1 cellular context compared by ENCODE assay signal in the genomic region with DNA sequence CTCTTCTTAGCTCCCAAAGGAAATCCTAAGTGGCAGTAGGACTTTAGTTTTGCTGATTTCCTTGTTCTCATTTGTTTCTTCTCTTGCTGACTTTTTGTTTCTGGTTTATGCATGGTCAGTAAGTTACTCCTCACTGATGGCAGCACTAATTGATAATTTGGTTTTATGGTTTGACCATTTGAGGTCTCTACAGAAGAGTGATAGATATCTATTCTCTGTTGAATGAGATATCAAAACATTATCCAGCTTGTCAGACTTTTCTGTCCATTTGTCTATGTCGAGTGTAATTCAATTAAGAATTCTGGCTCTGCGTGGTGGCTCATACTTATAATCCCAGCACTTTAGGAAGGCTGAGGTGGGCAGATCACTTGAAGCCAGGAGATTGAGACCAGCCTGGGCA.
TF ChIP-seq lines count a peak whose summit lies in the region.

No MANE protein-coding gene starts in this region.

TF ChIP-seq in WTC11, 78 proteins besides CTCF, POLR2A, EP300 and RAD21 (continued from another document):
- TF ChIP-seq, protein P1, sequence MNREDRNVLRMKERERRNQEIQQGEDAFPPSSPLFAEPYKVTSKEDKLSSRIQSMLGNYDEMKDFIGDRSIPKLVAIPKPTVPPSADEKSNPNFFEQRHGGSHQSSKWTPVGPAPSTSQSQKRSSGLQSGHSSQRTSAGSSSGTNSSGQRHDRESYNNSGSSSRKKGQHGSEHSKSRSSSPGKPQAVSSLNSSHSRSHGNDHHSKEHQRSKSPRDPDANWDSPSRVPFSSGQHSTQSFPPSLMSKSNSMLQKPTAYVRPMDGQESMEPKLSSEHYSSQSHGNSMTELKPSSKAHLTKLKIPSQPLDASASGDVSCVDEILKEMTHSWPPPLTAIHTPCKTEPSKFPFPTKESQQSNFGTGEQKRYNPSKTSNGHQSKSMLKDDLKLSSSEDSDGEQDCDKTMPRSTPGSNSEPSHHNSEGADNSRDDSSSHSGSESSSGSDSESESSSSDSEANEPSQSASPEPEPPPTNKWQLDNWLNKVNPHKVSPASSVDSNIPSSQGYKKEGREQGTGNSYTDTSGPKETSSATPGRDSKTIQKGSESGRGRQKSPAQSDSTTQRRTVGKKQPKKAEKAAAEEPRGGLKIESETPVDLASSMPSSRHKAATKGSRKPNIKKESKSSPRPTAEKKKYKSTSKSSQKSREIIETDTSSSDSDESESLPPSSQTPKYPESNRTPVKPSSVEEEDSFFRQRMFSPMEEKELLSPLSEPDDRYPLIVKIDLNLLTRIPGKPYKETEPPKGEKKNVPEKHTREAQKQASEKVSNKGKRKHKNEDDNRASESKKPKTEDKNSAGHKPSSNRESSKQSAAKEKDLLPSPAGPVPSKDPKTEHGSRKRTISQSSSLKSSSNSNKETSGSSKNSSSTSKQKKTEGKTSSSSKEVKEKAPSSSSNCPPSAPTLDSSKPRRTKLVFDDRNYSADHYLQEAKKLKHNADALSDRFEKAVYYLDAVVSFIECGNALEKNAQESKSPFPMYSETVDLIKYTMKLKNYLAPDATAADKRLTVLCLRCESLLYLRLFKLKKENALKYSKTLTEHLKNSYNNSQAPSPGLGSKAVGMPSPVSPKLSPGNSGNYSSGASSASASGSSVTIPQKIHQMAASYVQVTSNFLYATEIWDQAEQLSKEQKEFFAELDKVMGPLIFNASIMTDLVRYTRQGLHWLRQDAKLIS (CRISPR knock-in tag; IDR thresholded peaks at IDR 0.05; ENCODE audit: borderline replicate concordance): no peak
- TF ChIP-seq TEAD4 (CRISPR knock-in tag; IDR thresholded peaks at IDR 0.05): no peak
- TF ChIP-seq, protein P2, sequence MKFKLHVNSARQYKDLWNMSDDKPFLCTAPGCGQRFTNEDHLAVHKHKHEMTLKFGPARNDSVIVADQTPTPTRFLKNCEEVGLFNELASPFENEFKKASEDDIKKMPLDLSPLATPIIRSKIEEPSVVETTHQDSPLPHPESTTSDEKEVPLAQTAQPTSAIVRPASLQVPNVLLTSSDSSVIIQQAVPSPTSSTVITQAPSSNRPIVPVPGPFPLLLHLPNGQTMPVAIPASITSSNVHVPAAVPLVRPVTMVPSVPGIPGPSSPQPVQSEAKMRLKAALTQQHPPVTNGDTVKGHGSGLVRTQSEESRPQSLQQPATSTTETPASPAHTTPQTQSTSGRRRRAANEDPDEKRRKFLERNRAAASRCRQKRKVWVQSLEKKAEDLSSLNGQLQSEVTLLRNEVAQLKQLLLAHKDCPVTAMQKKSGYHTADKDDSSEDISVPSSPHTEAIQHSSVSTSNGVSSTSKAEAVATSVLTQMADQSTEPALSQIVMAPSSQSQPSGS (CRISPR knock-in tag; IDR thresholded peaks at IDR 0.05; ENCODE audit: borderline replicate concordance, low read depth): no peak
- TF ChIP-seq SOX15 (CRISPR knock-in tag; IDR thresholded peaks at IDR 0.05): no peak
